Comparison of ENCODE assay signal across 24 cellular contexts in the genomic region with DNA sequence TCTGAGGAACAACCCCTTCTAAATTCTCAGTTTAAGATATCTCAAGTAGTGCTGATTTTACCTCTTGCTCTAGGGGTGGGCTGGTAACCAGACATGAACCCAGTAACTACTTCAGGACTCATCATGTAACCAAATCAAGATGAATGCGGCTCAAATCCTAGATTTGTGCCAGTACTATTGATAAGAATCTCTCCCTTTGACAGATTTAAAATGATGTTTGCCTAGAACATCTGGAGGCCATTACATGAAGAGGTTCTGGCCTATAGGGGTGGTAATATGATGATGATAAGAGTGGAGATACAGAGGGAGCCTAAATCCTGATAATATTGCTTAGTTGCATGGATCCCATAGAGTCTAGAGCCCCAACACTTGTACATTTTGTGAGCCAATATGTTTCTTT.
"Had no signal": no experiment of that assay in that cellular context is flagged by ENCODE, and none has a peak within 500 bp of the region (broad histone marks: within the 10 kb centered on the region; RNA-seq: fewer than 3 reads in every experiment).

No MANE protein-coding gene starts in this region.

- H3K36me3 ChIP-seq: neutrophil, pancreas, prostate gland, right lobe of liver, sigmoid colon, stomach, thoracic aorta, thyroid gland, tibial nerve, upper lobe of left lung, vagina had no signal

- DNase-seq: nephron progenitor cell; nucleus accumbens; pancreas; right cardiac atrium; right lobe of liver; sigmoid colon; small intestine; stimulated activated CD4-positive, alpha-beta T cell treated with anti-CD3 and anti-CD28 coated beads, Interleukin-15, amount 100 ng/mL, for 24 hours; stimulated activated CD4-positive, alpha-beta T cell treated with anti-CD3 and anti-CD28 coated beads, Interleukin-2, amount 100 ng/mL, for 24 hours; stimulated activated CD4-positive, alpha-beta T cell treated with anti-CD3 and anti-CD28 coated beads, Interleukin-2, amount 100 ng/mL, for 48 hours; stimulated activated CD4-positive, alpha-beta T cell treated with anti-CD3 and anti-CD28 coated beads, Interleukin-4, amount 100 ng/mL, for 24 hours; stimulated activated naive B cell treated with anti-CD40 and anti-IgM and Interleukin-4, amounts not matched to agents 10 μg/mL and 1 μg/mL and 100 μg/mL, for 72 hours; stimulated activated naive CD4-positive, alpha-beta T cell treated with Interleukin-2 at 50 U/mL for 16 hours; stomach; thyroid gland; trophoblast cell; upper lobe of left lung had no signal

- H3K9me3 ChIP-seq: neutrophil, pancreas, prostate gland, right lobe of liver, sigmoid colon, stomach, thoracic aorta, thyroid gland, tibial nerve, upper lobe of left lung, vagina had no signal

- ATAC-seq: natural killer cell treated with Interleukin-12 subunit alpha and Interleukin-12 subunit beta and Interleukin-15 and Interleukin-18, amount 100 ng/mL, for 72 hours; pancreas; right cardiac atrium; right lobe of liver; stimulated activated effector memory CD8-positive, alpha-beta T cell treated with anti-CD3 and anti-CD28 coated beads, Interleukin-12 subunit alpha, Interleukin-12 subunit beta, amount 100 ng/mL, for 72 hours; stimulated activated naive B cell treated with anti-CD40 and anti-IgM and Interleukin-4, amounts not matched to agents 10 μg/mL and 1 μg/mL and 100 μg/mL, for 72 hours had no signal

- H3K27ac ChIP-seq: neutrophil, pancreas, prostate gland, right lobe of liver, sigmoid colon, stomach, thoracic aorta, thyroid gland, tibial nerve, upper lobe of left lung, vagina had no signal

- H3K4me3 ChIP-seq: pancreas, prostate gland, right lobe of liver, sigmoid colon, stomach, thoracic aorta, thyroid gland, tibial nerve, upper lobe of left lung, vagina had no signal
